Comparison of ENCODE assay signal across 9 cellular contexts in genomic region chr17:28895794-28896447, GRCh38. TPM values are rescaled to one million over a fixed set of nuclear protein-coding genes. Genes with fewer than 3 reads are reported as not detected.
DNase-seq lines count a peak whose midpoint lies in the region; ATAC-seq, FAIRE-seq and TF ChIP-seq lines count a peak whose summit lies in the region.
"Had no signal": no experiment of that assay in that cellular context is flagged by ENCODE, and none has a peak within 500 bp of the region (broad histone marks: within the 10 kb centered on the region; RNA-seq: fewer than 3 reads in every experiment).

No MANE protein-coding gene starts in this region.

- peaks cover 4% of the 10 kb centered on the region for H3K79me1 ChIP-seq in mesendoderm (ENCODE audit: low read length)

- DNase-seq in heart left ventricle, result no peak
- no peak for DNase-seq in Right ventricle myocardium inferior (ENCODE audit: missing footprints)
- DNase-seq in K562 (ENCODE audit: extremely low read depth in 1 of 4, low spot score in 3 of 4), result peak in 1 of 4 experiments; percentile 40
- no peak for DNase-seq in mesendoderm
- DNase-seq in GM19239 (ENCODE audit: insufficient read length, low spot score), result no peak
- DNase-seq in GM19240 (ENCODE audit: insufficient read length, low spot score), result no peak
- DNase-seq in HTR-8/SVneo (ENCODE audit: insufficient read length, low spot score), result no peak

- H3K4me1 ChIP-seq in heart left ventricle (peaks cover 3 to 68% (median 30%) of the 10 kb centered on the region in 12 donors), K562 (replicated peaks in 1 of 2; ENCODE audit: control insufficient read depth in 2 of 2, insufficient read depth in 2 of 2, low read length in 2 of 2) (peaks cover 28 to 41% of the 10 kb centered on the region in 2 experiments), mesendoderm (ENCODE audit: control insufficient read depth, low read depth, low read length) (peaks cover 4% of the 10 kb centered on the region), urinary bladder (ENCODE audit: insufficient read depth) (no peaks in the 10 kb centered on the region)

- intact Hi-C loops in heart left ventricle (cut with DNase I) (loop anchor here in 8 of 10 donors (5.0 to 10.0 kb wide), 7 partner anchors 39 to 134 kb away; partner anchors contain the start of genes FAM222B (in 2 of the 8), ERAL1 (in 1 of the 8) and PHF12 (in 1 of the 8)), Right ventricle myocardium inferior (cut with DNase I) (loop anchor here (1.0 to 5.0 kb wide), 4 partner anchors 38 to 129 kb away; partner anchors contain the start of gene ERAL1), K562 (cut with micrococcal nuclease) (loop anchor here (5.0 kb wide), 1 partner anchor 249 kb away; the partner anchor contains the start of gene BLTP2)

- TF ChIP-seq EP300 in K562 (IDR thresholded peaks at IDR 0.05; ENCODE audit: low read length), result no peak

- no peak for TF ChIP-seq POLR2A in heart left ventricle (IDR thresholded peaks at IDR 0.05)
- TF ChIP-seq POLR2A in K562 (conservative IDR thresholded peaks at IDR 0.05), result no peak

- no TSS peak for BruUV-seq in K562 (replicated peaks; lab: Mats Ljungman, UMichigan)

- no peak overlapping the region for H2BK120ac ChIP-seq in mesendoderm (ENCODE audit: low read depth, low read length)

- H4K8ac ChIP-seq in mesendoderm (ENCODE audit: low read depth, low read length), result no peak overlapping the region

- H3K27me3 ChIP-seq in heart left ventricle, result no peaks in the 10 kb centered on the region
- no peaks in the 10 kb centered on the region for H3K27me3 ChIP-seq in K562 (ENCODE audit: control insufficient read depth in 2 of 2, insufficient read depth in 2 of 2, low read length in 2 of 2)
- H3K27me3 ChIP-seq in mesendoderm (ENCODE audit: insufficient read depth, low read length, poor library complexity), result no peaks in the 10 kb centered on the region

- no peak overlapping the region for H3K18ac ChIP-seq in mesendoderm (ENCODE audit: low read length)

- H4K20me1 ChIP-seq in K562 (replicated peaks; ENCODE audit: control insufficient read depth, insufficient read depth, low read length), result no peaks in the 10 kb centered on the region

- H3K9ac ChIP-seq in K562 (ENCODE audit: insufficient read depth in 1 of 2, low read depth in 2 of 2, low read length in 2 of 2) (peak overlapping the region; percentile 86 to 91; a peak in 3 of 4 replicates), mesendoderm (ENCODE audit: low read length) (peak overlapping the region; percentile 97)

- CTCF ChIA-PET in K562 (lab: Yijun Ruan, JAX; ENCODE audit: low intra/inter-chr PET ratio), result no interaction called here

- H3K4ac ChIP-seq in mesendoderm (ENCODE audit: low read depth, low read length), result no peak overlapping the region

- WGBS in heart left ventricle, 4 donors, result 38 to 66% (median 43%) methylated on average over 3 of the region's 3 CpGs
- WGBS in K562 (ENCODE audit: insufficient coverage, low coverage, missing lambda C conversion rate), result 34% methylated on average over 3 of the region's 3 CpGs
- WGBS in mesendoderm (ENCODE audit: extremely low coverage, insufficient coverage, low lambda C conversion rate), result no CpG with 5 or more reads among the region's 3 CpGs
- WGBS in urinary bladder, result 51% methylated on average over 3 of the region's 3 CpGs

- H3K27ac ChIP-seq in heart left ventricle (peak overlapping the region in 10 of 12 donors; percentile 44 to 97 (median 86)), K562 (ENCODE audit: extremely low read depth, low read depth, low read length) (peak overlapping the region; percentile 91), mesendoderm (ENCODE audit: low read depth, low read length) (no peak overlapping the region), urinary bladder (ENCODE audit: low read depth) (peak overlapping the region; percentile 78)

- TF ChIP-seq CTCF in heart left ventricle (IDR thresholded peaks at IDR 0.05) (no peak), K562 (IDR thresholded peaks at IDR 0.05 in 2 of 3, conservative IDR thresholded peaks at IDR 0.05 in 1 of 3; ENCODE audit: insufficient read depth in 2 of 3, low read depth in 1 of 3, low read length in 3 of 3) (no peak)

- ATAC-seq in heart left ventricle (no peak), Right ventricle myocardium inferior (no peak), K562 (no peak)

- no peak overlapping the region for H2AK5ac ChIP-seq in mesendoderm (ENCODE audit: low read length)

- H4K5ac ChIP-seq in mesendoderm (ENCODE audit: low read length), result no peak overlapping the region

- H3K4me2 ChIP-seq in K562 (ENCODE audit: insufficient read depth, low read length) (peak overlapping the region; percentile 89), mesendoderm (ENCODE audit: low read length) (peak overlapping the region; percentile 88)

- H3K56ac ChIP-seq in mesendoderm (ENCODE audit: low read length), result peak overlapping the region; percentile 99

- H3K4me3 ChIP-seq in heart left ventricle (peak overlapping the region in 8 of 12 donors; percentile 80 to 98 (median 94)), K562 (peak overlapping the region; percentile 95), mesendoderm (ENCODE audit: low read length) (no peak overlapping the region), urinary bladder (ENCODE audit: low read depth, low read length) (peak overlapping the region; percentile 74)

- H2AFZ ChIP-seq in K562 (ENCODE audit: low read depth, low read length), result no peak overlapping the region

- POLR2A ChIA-PET in K562 (lab: Yijun Ruan, JAX), result interaction anchor here (0.5 to 1.5 kb wide), 15 partner anchors 11 to 234 kb away, joined by 3 to 5 read pairs (median 3); partner anchors contain the start of genes SDF2, SUPT6H and TLCD1

- FAIRE-seq in K562 (lab: Jason Lieb, UNC) (no peak), GM19239 (lab: Jason Lieb, UNC) (no peak), HTR-8/SVneo (lab: Jason Lieb, UNC) (no peak)
- FAIRE-seq: G401.6 had no signal

- H3K9me3 ChIP-seq in heart left ventricle (no peaks in the 10 kb centered on the region), K562 (replicated peaks; ENCODE audit: control insufficient read depth, insufficient read depth, low read depth, low read length) (no peaks in the 10 kb centered on the region)

- peaks cover 0 to 5% (median 0%) of the 10 kb centered on the region in 9 donors for H3K36me3 ChIP-seq in heart left ventricle
- peaks cover 43% of the 10 kb centered on the region for H3K36me3 ChIP-seq in K562 (ENCODE audit: control insufficient read depth, insufficient read depth, low read length)
- H3K36me3 ChIP-seq in mesendoderm (ENCODE audit: control insufficient read depth, insufficient read depth, low read length), result no peaks in the 10 kb centered on the region
- H3K36me3 ChIP-seq in urinary bladder (ENCODE audit: insufficient read depth), result no peaks in the 10 kb centered on the region

- H2BK5ac ChIP-seq in mesendoderm (ENCODE audit: low read length), result no peak overlapping the region

- no peak overlapping the region for H2BK15ac ChIP-seq in mesendoderm (replicated peaks; ENCODE audit: low read depth)

- no peaks in the 10 kb centered on the region for H3K9me1 ChIP-seq in K562 (ENCODE audit: control insufficient read depth, insufficient read depth, low read length)

- peaks cover 59% of the 10 kb centered on the region for H3K79me2 ChIP-seq in K562 (ENCODE audit: control insufficient read depth, insufficient read depth, low read length)
- no peaks in the 10 kb centered on the region for H3K79me2 ChIP-seq in mesendoderm (ENCODE audit: control insufficient read depth, insufficient read depth, low read length)

- no peak overlapping the region for H3K23ac ChIP-seq in mesendoderm (ENCODE audit: low read length)

- in situ Hi-C loops in K562 (cut with MboI), result loop anchor here (5.0 kb wide), 1 partner anchor 129 kb away; no protein-coding TSS in a partner anchor

- no peak for TF ChIP-seq RAD21 in K562 (CRISPR knock-in tag; conservative IDR thresholded peaks at IDR 0.05 in 1 of 2, IDR thresholded peaks at IDR 0.05 in 1 of 2)

RNA-seq across cellular contexts. Expression of gene FLOT2, which starts 1.6 kb away (rescaled TPM):
- total RNA-seq in heart left ventricle, result 100 to 1,000 TPM in 3 of 9 donors, 10 to 100 TPM in 6; 81.1 to 139 (median 95.2) TPM
- 10 to 100 TPM; 52.7 to 68.5 TPM for polyA plus RNA-seq in heart left ventricle
- total RNA-seq in Right ventricle myocardium inferior, result 118 TPM
- 71.3 and 104 TPM in 2 replicates for total RNA-seq in K562 (2011; cell fraction: chromatin; rRNA removed; ENCODE audit: low replicate concordance)
- total RNA-seq in K562 (2011; cell fraction: nucleolus; rRNA removed), result 66.8 and 70.7 TPM in 2 replicates
- 69.2 and 74.4 TPM in 2 replicates for total RNA-seq in K562 (2011; cell fraction: nucleoplasm; rRNA removed)
- 41.7 and 47.7 TPM in 2 replicates for total RNA-seq in K562 (2014; rRNA removed)
- 22.8 and 28.5 TPM in 2 replicates for total RNA-seq in K562 (2014; rRNA removed; fragmentation: Illumina TruSeq; extraction: Trizol)
- total RNA-seq in K562 (2015; rRNA removed; fragmentation: Illumina TruSeq; extraction: Trizol), result 38.1 and 40.6 TPM in 2 replicates
- 138 and 143 TPM in 2 replicates for total RNA-seq in K562 (2021)
- polyA plus RNA-seq in K562 (2011; rRNA removed), result 90.8 and 99.7 TPM in 2 replicates
- polyA plus RNA-seq in K562 (2011; cell fraction: cytosol; rRNA removed), result 118 and 151 TPM in 2 replicates
- 86.5 and 110 TPM in 2 replicates for polyA plus RNA-seq in K562 (2011; cell fraction: nucleus; rRNA removed)
- 106 and 168 TPM in 2 replicates for polyA plus RNA-seq in K562 (2012)
- 87.8 and 95.5 TPM in 2 replicates for polyA plus RNA-seq in K562 (2014; fragmentation: Illumina TruSeq; extraction: Trizol)
- polyA plus RNA-seq in K562 (2014; fragmentation: Nextera tagmentation; extraction: Ambion mirVana), result 10 to 100 TPM; 17.5 to 30.1 TPM
- polyA plus RNA-seq in K562 (2014; rRNA removed), result 72.2 and 72.7 TPM in 2 replicates
- polyA minus RNA-seq in K562 (2011; rRNA and poly(A)+ RNA removed), result 114 and 143 TPM in 2 replicates
- 86.6 and 88.6 TPM in 2 replicates for polyA minus RNA-seq in K562 (2011; cell fraction: cytosol; rRNA and poly(A)+ RNA removed)
- polyA minus RNA-seq in K562 (2011; cell fraction: nucleus; rRNA and poly(A)+ RNA removed), result 16.2 and 18.3 TPM in 2 replicates
- 48.9 TPM for polyA plus RNA-seq in mesendoderm (2013, experiment 1 of 2)
- polyA plus RNA-seq in mesendoderm (2013, experiment 2 of 2), result 54.5 TPM
- 25.1 TPM for total RNA-seq in urinary bladder
- polyA plus RNA-seq in urinary bladder, result 120 TPM

RNA-seq across cellular contexts. Expression of gene DHRS13, which starts 7.0 kb away (rescaled TPM):
- total RNA-seq in heart left ventricle, result 1 to 10 TPM; 2.2 to 4.8 (median 2.6) TPM
- 1 to 10 TPM; 3.6 to 6.3 TPM for polyA plus RNA-seq in heart left ventricle
- 3.0 TPM for total RNA-seq in Right ventricle myocardium inferior
- 64.4 and 82.9 TPM in 2 replicates for total RNA-seq in K562 (2011; cell fraction: chromatin; rRNA removed; ENCODE audit: low replicate concordance)
- total RNA-seq in K562 (2011; cell fraction: nucleolus; rRNA removed), result 76.9 and 79.7 TPM in 2 replicates
- total RNA-seq in K562 (2011; cell fraction: nucleoplasm; rRNA removed), result 79.7 and 82.1 TPM in 2 replicates
- 52.3 and 56.7 TPM in 2 replicates for total RNA-seq in K562 (2014; rRNA removed)
- total RNA-seq in K562 (2014; rRNA removed; fragmentation: Illumina TruSeq; extraction: Trizol), result 21.5 and 25.2 TPM in 2 replicates
- total RNA-seq in K562 (2015; rRNA removed; fragmentation: Illumina TruSeq; extraction: Trizol), result 31.2 and 33.5 TPM in 2 replicates
- total RNA-seq in K562 (2021), result 39.5 and 42.4 TPM in 2 replicates
- 26.9 and 36.3 TPM in 2 replicates for polyA plus RNA-seq in K562 (2011; rRNA removed)
- 40.5 and 70.4 TPM in 2 replicates for polyA plus RNA-seq in K562 (2011; cell fraction: cytosol; rRNA removed)
- 24.6 and 32.8 TPM in 2 replicates for polyA plus RNA-seq in K562 (2011; cell fraction: nucleus; rRNA removed)
- polyA plus RNA-seq in K562 (2012), result 19.4 and 24.0 TPM in 2 replicates
- 30.2 and 32.3 TPM in 2 replicates for polyA plus RNA-seq in K562 (2014; fragmentation: Illumina TruSeq; extraction: Trizol)
- under 1 TPM in 1 of 2 experiments, not detected in 1; 0.32 TPM for polyA plus RNA-seq in K562 (2014; fragmentation: Nextera tagmentation; extraction: Ambion mirVana)
- polyA plus RNA-seq in K562 (2014; rRNA removed), result 44.9 and 53.3 TPM in 2 replicates
- polyA minus RNA-seq in K562 (2011; rRNA and poly(A)+ RNA removed), result 25.0 and 26.0 TPM in 2 replicates
- polyA minus RNA-seq in K562 (2011; cell fraction: cytosol; rRNA and poly(A)+ RNA removed), result 14.7 and 20.7 TPM in 2 replicates
- polyA minus RNA-seq in K562 (2011; cell fraction: nucleus; rRNA and poly(A)+ RNA removed), result 16.6 and 16.9 TPM in 2 replicates
- polyA plus RNA-seq in mesendoderm (2013, experiment 1 of 2), result 10.9 TPM
- polyA plus RNA-seq in mesendoderm (2013, experiment 2 of 2), result 11.0 TPM
- total RNA-seq in urinary bladder, result 8.5 TPM
- 8.8 TPM for polyA plus RNA-seq in urinary bladder

RNA-seq across cellular contexts. Expression of gene ERAL1, which starts 41.1 kb away (rescaled TPM):
- total RNA-seq in heart left ventricle (10 to 100 TPM; 28.0 to 78.2 (median 41.1) TPM), Right ventricle myocardium inferior (37.2 TPM), K562 (2014; rRNA removed) (65.2 and 82.2 TPM in 2 replicates), K562 (2014; rRNA removed; fragmentation: Illumina TruSeq; extraction: Trizol) (35.9 and 37.5 TPM in 2 replicates), K562 (2015; rRNA removed; fragmentation: Illumina TruSeq; extraction: Trizol) (42.2 and 44.8 TPM in 2 replicates), K562 (2021) (97.5 and 98.3 TPM in 2 replicates), urinary bladder (16.0 TPM)
- polyA plus RNA-seq in heart left ventricle (10 to 100 TPM; 35.5 to 63.9 TPM), K562 (2011; rRNA removed) (123 and 132 TPM in 2 replicates), K562 (2014; fragmentation: Illumina TruSeq; extraction: Trizol) (143 and 149 TPM in 2 replicates), K562 (2014; fragmentation: Nextera tagmentation; extraction: Ambion mirVana) (100 to 1,000 TPM; 306 to 351 TPM), K562 (2014; rRNA removed) (106 and 135 TPM in 2 replicates), urinary bladder (35.8 TPM)
- total RNA-seq in K562 (2011; cell fraction: chromatin; rRNA removed; ENCODE audit: low replicate concordance), result 47.5 and 136 TPM in 2 replicates
- total RNA-seq in K562 (2011; cell fraction: nucleolus; rRNA removed), result 90.7 and 91.3 TPM in 2 replicates
- total RNA-seq in K562 (2011; cell fraction: nucleoplasm; rRNA removed), result 66.9 and 68.4 TPM in 2 replicates
- 145 and 255 TPM in 2 replicates for polyA plus RNA-seq in K562 (2011; cell fraction: cytosol; rRNA removed)
- 106 and 137 TPM in 2 replicates for polyA plus RNA-seq in K562 (2011; cell fraction: nucleus; rRNA removed)
- polyA plus RNA-seq in K562 (2012), result 90.4 and 103 TPM in 2 replicates
- 74.6 and 135 TPM in 2 replicates for polyA minus RNA-seq in K562 (2011; rRNA and poly(A)+ RNA removed)
- 72.4 and 111 TPM in 2 replicates for polyA minus RNA-seq in K562 (2011; cell fraction: cytosol; rRNA and poly(A)+ RNA removed)
- polyA minus RNA-seq in K562 (2011; cell fraction: nucleus; rRNA and poly(A)+ RNA removed), result 45.1 and 67.7 TPM in 2 replicates
- 55.8 TPM for polyA plus RNA-seq in mesendoderm (2013, experiment 1 of 2)
- 62.4 TPM for polyA plus RNA-seq in mesendoderm (2013, experiment 2 of 2)

RNA-seq across cellular contexts. Expression of gene FAM222B, which starts 53.3 kb away (rescaled TPM):
- total RNA-seq in heart left ventricle (10 to 100 TPM; 14.4 to 33.2 (median 16.7) TPM), Right ventricle myocardium inferior (16.9 TPM), K562 (2014; rRNA removed) (7.4 and 14.0 TPM in 2 replicates), K562 (2014; rRNA removed; fragmentation: Illumina TruSeq; extraction: Trizol) (7.5 and 8.5 TPM in 2 replicates), K562 (2015; rRNA removed; fragmentation: Illumina TruSeq; extraction: Trizol) (8.5 TPM in 2 replicates), K562 (2021) (31.1 and 32.9 TPM in 2 replicates), urinary bladder (6.8 TPM)
- polyA plus RNA-seq in heart left ventricle (10 to 100 TPM in 1 of 2 donors, 1 to 10 TPM in 1; 9.2 to 28.1 TPM), K562 (2011; rRNA removed) (7.3 and 8.3 TPM in 2 replicates), K562 (2014; fragmentation: Illumina TruSeq; extraction: Trizol) (34.5 and 34.6 TPM in 2 replicates), K562 (2014; fragmentation: Nextera tagmentation; extraction: Ambion mirVana) (1 to 10 TPM; 4.0 to 6.7 TPM), K562 (2014; rRNA removed) (10.9 TPM in 2 replicates), urinary bladder (15.0 TPM)
- total RNA-seq in K562 (2011; cell fraction: chromatin; rRNA removed; ENCODE audit: low replicate concordance), result 115 and 118 TPM in 2 replicates
- 34.0 and 45.9 TPM in 2 replicates for total RNA-seq in K562 (2011; cell fraction: nucleolus; rRNA removed)
- 86.2 and 134 TPM in 2 replicates for total RNA-seq in K562 (2011; cell fraction: nucleoplasm; rRNA removed)
- 11.9 and 18.3 TPM in 2 replicates for polyA plus RNA-seq in K562 (2011; cell fraction: cytosol; rRNA removed)
- 10.0 and 18.6 TPM in 2 replicates for polyA plus RNA-seq in K562 (2011; cell fraction: nucleus; rRNA removed)
- polyA plus RNA-seq in K562 (2012), result 21.1 and 26.3 TPM in 2 replicates
- polyA minus RNA-seq in K562 (2011; rRNA and poly(A)+ RNA removed), result 17.9 and 18.4 TPM in 2 replicates
- 20.8 and 24.7 TPM in 2 replicates for polyA minus RNA-seq in K562 (2011; cell fraction: cytosol; rRNA and poly(A)+ RNA removed)
- 7.1 and 7.9 TPM in 2 replicates for polyA minus RNA-seq in K562 (2011; cell fraction: nucleus; rRNA and poly(A)+ RNA removed)
- polyA plus RNA-seq in mesendoderm (2013, experiment 1 of 2), result 63.3 TPM
- 65.8 TPM for polyA plus RNA-seq in mesendoderm (2013, experiment 2 of 2)

RNA-seq across cellular contexts. Expression of gene PHF12, which starts 55.4 kb away (rescaled TPM):
- total RNA-seq in heart left ventricle (10 to 100 TPM; 13.3 to 31.2 (median 21.5) TPM), Right ventricle myocardium inferior (18.3 TPM), K562 (2014; rRNA removed) (17.7 and 18.7 TPM in 2 replicates), K562 (2014; rRNA removed; fragmentation: Illumina TruSeq; extraction: Trizol) (8.2 and 8.3 TPM in 2 replicates), K562 (2015; rRNA removed; fragmentation: Illumina TruSeq; extraction: Trizol) (10.4 and 12.0 TPM in 2 replicates), K562 (2021) (24.0 and 31.3 TPM in 2 replicates), urinary bladder (21.1 TPM)
- polyA plus RNA-seq in heart left ventricle (10 to 100 TPM in 1 of 2 donors, 1 to 10 TPM in 1; 8.2 to 10.4 TPM), K562 (2011; rRNA removed) (13.5 and 27.0 TPM in 2 replicates), K562 (2014; fragmentation: Illumina TruSeq; extraction: Trizol) (19.9 and 21.4 TPM in 2 replicates), K562 (2014; fragmentation: Nextera tagmentation; extraction: Ambion mirVana) (1 to 10 TPM in 1 of 2 experiments, under 1 TPM in 1; 0.82 to 1.1 TPM), K562 (2014; rRNA removed) (21.5 and 21.8 TPM in 2 replicates), urinary bladder (30.8 TPM)
- total RNA-seq in K562 (2011; cell fraction: chromatin; rRNA removed; ENCODE audit: low replicate concordance), result 126 and 135 TPM in 2 replicates
- 70.4 and 78.8 TPM in 2 replicates for total RNA-seq in K562 (2011; cell fraction: nucleolus; rRNA removed)
- 90.9 and 130 TPM in 2 replicates for total RNA-seq in K562 (2011; cell fraction: nucleoplasm; rRNA removed)
- polyA plus RNA-seq in K562 (2011; cell fraction: cytosol; rRNA removed), result 17.1 and 19.2 TPM in 2 replicates
- 115 and 157 TPM in 2 replicates for polyA plus RNA-seq in K562 (2011; cell fraction: nucleus; rRNA removed)
- 27.6 and 28.9 TPM in 2 replicates for polyA plus RNA-seq in K562 (2012)
- 18.1 and 18.7 TPM in 2 replicates for polyA minus RNA-seq in K562 (2011; rRNA and poly(A)+ RNA removed)
- 12.2 and 15.7 TPM in 2 replicates for polyA minus RNA-seq in K562 (2011; cell fraction: cytosol; rRNA and poly(A)+ RNA removed)
- 23.6 and 27.0 TPM in 2 replicates for polyA minus RNA-seq in K562 (2011; cell fraction: nucleus; rRNA and poly(A)+ RNA removed)
- 24.4 TPM for polyA plus RNA-seq in mesendoderm (2013, experiment 1 of 2)
- polyA plus RNA-seq in mesendoderm (2013, experiment 2 of 2), result 25.2 TPM
